Comparison of ENCODE assay signal across 2 cellular contexts in genomic region chr16:3625911-3626732, GRCh38.
A peak's percentile ranks its signal among the peaks of the same experiment; 100 is the strongest.
TF ChIP-seq lines count a peak whose summit lies in the region.

No MANE protein-coding gene starts in this region.

TF ChIP-seq in IMR-90, 13 proteins besides CTCF, POLR2A, EP300 and RAD21:
- TF ChIP-seq CEBPB (IDR thresholded peaks at IDR 0.05; ENCODE audit: low read depth, low read length) (0 out of 2 replicates have a peak, but pooled peaks have one; percentile 26), RCOR1 (IDR thresholded peaks at IDR 0.05; ENCODE audit: insufficient replicate concordance, low read length) (no peak)

TF ChIP-seq in WTC11, 78 proteins besides CTCF, POLR2A, EP300 and RAD21:
- TF ChIP-seq ATF3 (CRISPR knock-in tag; conservative IDR thresholded peaks at IDR 0.05) (no peak), ZNF532 (CRISPR knock-in tag; IDR thresholded peaks at IDR 0.05; ENCODE audit: borderline replicate concordance) (no peak), ZNF121 (CRISPR knock-in tag; IDR thresholded peaks at IDR 0.05) (0 out of 2 replicates have a peak, but pooled peaks have one; percentile 39)
